Comparison of ENCODE assay signal across 8 cellular contexts in genomic region chr1:234731371-234732085, GRCh38.
DNase-seq lines count a peak whose midpoint lies in the region; ATAC-seq, FAIRE-seq and TF ChIP-seq lines count a peak whose summit lies in the region.

No MANE protein-coding gene starts in this region.

- no peaks in the 10 kb centered on the region for H3K27me3 ChIP-seq in testis

- H3K36me3 Mint-ChIP-seq in activated naive CD4-positive, alpha-beta T cell treated with anti-CD3 and anti-CD28 coated beads, Interleukin-2, amount 50 U/mL, for 24 hours, result no peaks in the 10 kb centered on the region
- no peaks in the 10 kb centered on the region for H3K36me3 Mint-ChIP-seq in natural killer cell

- WGBS in testis, 2 donors, result 88 to 92% methylated on average over 11 of the region's 11 CpGs

- no peak for FAIRE-seq in HTR-8/SVneo (lab: Jason Lieb, UNC)

- peaks cover 20% of the 10 kb centered on the region for H3K4me1 ChIP-seq in testis

- no peak overlapping the region for H3K4me3 ChIP-seq in testis

- no peak overlapping the region for H3K27ac ChIP-seq in testis

- TF ChIP-seq CTCF in natural killer cell (IDR thresholded peaks at IDR 0.05) (no peak), testis (IDR thresholded peaks at IDR 0.05) (no peak)

- no peaks in the 10 kb centered on the region for H3K27me3 Mint-ChIP-seq in activated naive CD4-positive, alpha-beta T cell treated with anti-CD3 and anti-CD28 coated beads, Interleukin-2, amount 50 U/mL, for 24 hours
- H3K27me3 Mint-ChIP-seq in natural killer cell (ENCODE audit: low read depth in 2 of 2), result no peaks in the 10 kb centered on the region

- peak overlapping the region; percentile 83 for H3K4me3 Mint-ChIP-seq in activated naive CD4-positive, alpha-beta T cell treated with anti-CD3 and anti-CD28 coated beads, Interleukin-2, amount 50 U/mL, for 24 hours
- no peak overlapping the region for H3K4me3 Mint-ChIP-seq in natural killer cell

- H3K9me3 ChIP-seq in testis, result no peaks in the 10 kb centered on the region

- H3K4me1 Mint-ChIP-seq in activated naive CD4-positive, alpha-beta T cell treated with anti-CD3 and anti-CD28 coated beads, Interleukin-2, amount 50 U/mL, for 24 hours, result peaks cover 55% of the 10 kb centered on the region
- peaks cover 5 to 8% of the 10 kb centered on the region in 2 donors for H3K4me1 Mint-ChIP-seq in natural killer cell

- H3K27ac Mint-ChIP-seq in activated naive CD4-positive, alpha-beta T cell treated with anti-CD3 and anti-CD28 coated beads, Interleukin-2, amount 50 U/mL, for 24 hours, result peak overlapping the region; percentile 98
- H3K27ac Mint-ChIP-seq in natural killer cell, result no peak overlapping the region

- intact Hi-C loops in natural killer cell (cut with micrococcal nuclease), result no loop called here
- intact Hi-C loops in testis (cut with DNase I; ENCODE audit: low total_unique reads), result no loop called here

- no peak for TF ChIP-seq POLR2A in testis (IDR thresholded peaks at IDR 0.05)

- ATAC-seq in GM21390 (IDR thresholded peaks at IDR 0.05; ENCODE audit: unreplicated experiment) (peak; percentile 56), natural killer cell (peak; percentile 34 to 59 (median 41))

- no peaks in the 10 kb centered on the region for H3K36me3 ChIP-seq in testis (ENCODE audit: low read depth, missing control alignments)

- H3K9me3 Mint-ChIP-seq in activated naive CD4-positive, alpha-beta T cell treated with anti-CD3 and anti-CD28 coated beads, Interleukin-2, amount 50 U/mL, for 24 hours, result no peaks in the 10 kb centered on the region
- no peaks in the 10 kb centered on the region for H3K9me3 Mint-ChIP-seq in natural killer cell

- peak; percentile 81 for DNase-seq in COLO829 (ENCODE audit: low spot score)
- peak; percentile 44 for DNase-seq in HTR-8/SVneo (ENCODE audit: insufficient read length, low spot score)
- DNase-seq in natural killer cell, result no peak
- no peak for DNase-seq in testis
- no peak for DNase-seq in NCI-H1436 treated with DMSO at 0.1 percent for 48 hours (lab: John Stamatoyannopoulos, UW)
- DNase-seq in Ammon's horn (ENCODE audit: low spot score), result no peak

Comparison
In these comparisons a context has a peak if more than half of its experiments do, and no peak if none do; other contexts are left out.
1. DNase-seq: peak in COLO829 (single experiment) and HTR-8/SVneo (single experiment); none in natural killer cell (single experiment), testis (single experiment), NCI-H1436 treated with DMSO at 0.1 percent for 48 hours (single experiment) and Ammon's horn (single experiment).